Comparison of ENCODE assay signal across 11 cellular contexts in the genomic region with DNA sequence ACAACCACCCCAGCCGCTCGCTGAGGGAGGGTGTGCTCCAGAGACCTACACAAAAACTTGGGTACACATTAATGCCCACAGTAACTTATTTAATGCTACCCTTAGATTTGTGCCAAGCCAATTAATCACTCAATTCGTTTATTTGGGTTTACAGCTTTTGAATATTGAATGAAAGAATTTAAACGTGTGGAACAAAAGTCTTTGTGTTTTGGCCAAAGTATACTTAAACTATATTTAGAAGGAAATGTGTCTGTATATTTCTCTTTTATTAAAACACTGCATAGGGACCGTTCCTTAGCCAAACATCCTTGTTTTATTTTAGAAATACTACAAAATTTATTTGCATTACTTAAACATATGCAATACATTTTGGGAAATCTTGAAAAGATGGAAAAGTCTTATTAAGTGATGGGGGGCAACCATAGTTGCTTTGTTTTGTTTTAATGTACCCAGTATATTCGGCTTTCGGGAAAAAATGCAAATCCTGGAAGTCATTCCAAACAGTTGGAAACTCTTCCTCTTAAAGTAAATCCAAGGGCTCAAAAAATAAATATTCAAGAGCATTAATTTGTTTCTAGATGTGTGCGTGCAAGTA. TPM values are rescaled to one million over a fixed set of nuclear protein-coding genes. Genes with fewer than 3 reads are reported as not detected.
A peak's percentile ranks its signal among the peaks of the same experiment; 100 is the strongest.
DNase-seq lines count a peak whose midpoint lies in the region; ATAC-seq and TF ChIP-seq lines count a peak whose summit lies in the region.
"Had no signal": no experiment of that assay in that cellular context is flagged by ENCODE, and none has a peak within 500 bp of the region (broad histone marks: within the 10 kb centered on the region; RNA-seq: fewer than 3 reads in every experiment).

No MANE protein-coding gene starts in this region.

- peak overlapping the region; percentile 72 for H3K27ac Mint-ChIP-seq in osteocyte (ENCODE audit: unreplicated experiment)

- no peak for TF ChIP-seq EP300 in esophagus muscularis mucosa (IDR thresholded peaks at IDR 0.05)

- 42% methylated on average over 8 of the region's 8 CpGs for WGBS in esophagus muscularis mucosa

- H3K36me3 ChIP-seq in A673 (ENCODE audit: insufficient read depth, low read length, poor library complexity, severe bottlenecking) (no peaks in the 10 kb centered on the region), MG63 (no peaks in the 10 kb centered on the region), esophagus muscularis mucosa (no peaks in the 10 kb centered on the region)

- H3K4me3 Mint-ChIP-seq in osteocyte (ENCODE audit: unreplicated experiment): peak overlapping the region; percentile 60

- ATAC-seq in HG03571 (IDR thresholded peaks at IDR 0.05; ENCODE audit: unreplicated experiment) (no peak), GM21528 (IDR thresholded peaks at IDR 0.05; ENCODE audit: low FRiP score, unreplicated experiment) (no peak)

- POLR2A ChIA-PET in A673 (lab: Charles Lee; ENCODE audit: low non-redundant PET): no interaction called here

- H3K27ac ChIP-seq in A673 (ENCODE audit: low read depth, low read length, poor library complexity, severe bottlenecking) (no peak overlapping the region), esophagus muscularis mucosa (replicated peaks in 1 of 4) (peak overlapping the region; percentile 63 to 94 (median 78))
- H3K27ac ChIP-seq: PC-9 had no signal

- H3K27me3 ChIP-seq in A673 (replicated peaks; ENCODE audit: insufficient read depth, low read depth, low read length, poor library complexity) (peaks cover 7% of the 10 kb centered on the region), MG63 (no peaks in the 10 kb centered on the region), esophagus muscularis mucosa (no peaks in the 10 kb centered on the region)

- TF ChIP-seq POLR2A in esophagus muscularis mucosa (IDR thresholded peaks at IDR 0.05; ENCODE audit: low read depth): no peak

- no peaks in the 10 kb centered on the region for H3K27me3 Mint-ChIP-seq in osteocyte (ENCODE audit: unreplicated experiment)

- TF ChIP-seq CTCF in A673 (conservative IDR thresholded peaks at IDR 0.05; ENCODE audit: low read depth, low read length) (no peak), esophagus muscularis mucosa (IDR thresholded peaks at IDR 0.05) (no peak), osteocyte (IDR thresholded peaks at IDR 0.05) (no peak)

- peak overlapping the region; percentile 23 for H3K4me3 ChIP-seq in A673 (ENCODE audit: low read depth, low read length, poor library complexity, severe bottlenecking)
- peak overlapping the region; percentile 32 for H3K4me3 ChIP-seq in MG63
- peak overlapping the region; percentile 43 to 57 (median 50) for H3K4me3 ChIP-seq in esophagus muscularis mucosa
- H3K4me3 ChIP-seq: PC-9 had no signal

- no peaks in the 10 kb centered on the region for H3K9me3 Mint-ChIP-seq in osteocyte (ENCODE audit: unreplicated experiment)

- H3K4me1 ChIP-seq in A673 (ENCODE audit: insufficient read depth, low read length, poor library complexity, severe bottlenecking): peaks cover 33% of the 10 kb centered on the region
- H3K4me1 ChIP-seq in esophagus muscularis mucosa: peaks cover 36 to 100% (median 98%) of the 10 kb centered on the region in 4 donors

- intact Hi-C loops in A673 (cut with micrococcal nuclease; ENCODE audit: unreplicated experiment): loop anchor here (5.0 to 10.0 kb wide), 2 partner anchors 77 to 430 kb away; no protein-coding TSS in a partner anchor
- intact Hi-C loops in esophagus muscularis mucosa (cut with DNase I): no loop called here

- CTCF ChIA-PET in A673 (lab: Charles Lee): no interaction called here

- H3K9me3 ChIP-seq in A673 (ENCODE audit: low read depth, low read length, poor library complexity, severe bottlenecking) (no peaks in the 10 kb centered on the region), MG63 (no peaks in the 10 kb centered on the region), esophagus muscularis mucosa (no peaks in the 10 kb centered on the region)

- H3K36me3 Mint-ChIP-seq in osteocyte (ENCODE audit: unreplicated experiment): peaks cover 6% of the 10 kb centered on the region

- peaks cover 43% of the 10 kb centered on the region for H3K4me1 Mint-ChIP-seq in osteocyte (ENCODE audit: unreplicated experiment)

- DNase-seq in A673 (ENCODE audit: low spot score) (no peak), MG63 (no peak), esophagus muscularis mucosa (ENCODE audit: extremely low spot score) (no peak), osteocyte (ENCODE audit: extremely low spot score, unreplicated experiment) (no peak), NCI-H1436 treated with DMSO at 0.1 percent for 48 hours (lab: John Stamatoyannopoulos, UW) (no peak), ureter (ENCODE audit: low spot score) (no peak)
- DNase-seq: activated gamma-delta T cell, NCI-H187 treated with DMSO at 0.1 percent for 48 hours, PC-9 had no signal

- no TSS peak for BruUV-seq in A673 (replicated peaks; lab: Mats Ljungman, UMichigan)

RNA-seq across cellular contexts. Expression of a gene that starts 11.8 kb away (rescaled TPM):
- total RNA-seq in A673 (2021): 1.9 and 2.4 TPM in 2 replicates
- total RNA-seq in MG63 (2014; rRNA removed; shearing (Covaris generic); ENCODE audit: low replicate concordance): 4.7 and 7.5 TPM in 2 replicates
- 10 to 100 TPM; 26.6 to 33.4 (median 29.5) TPM for total RNA-seq in esophagus muscularis mucosa
- total RNA-seq in osteocyte: 64.4 and 65.6 TPM in 2 replicates
- total RNA-seq in ureter: 29.6 TPM
